8 cellular contexts compared by ENCODE assay signal in genomic region chr11:129896062-129896461, GRCh38. TPM values are rescaled to one million over a fixed set of nuclear protein-coding genes. Genes with fewer than 3 reads are reported as not detected.
DNase-seq lines count a peak whose midpoint lies in the region; ATAC-seq and TF ChIP-seq lines count a peak whose summit lies in the region.

No MANE protein-coding gene starts in this region.

- DNase-seq in RWPE1 (ENCODE audit: low spot score) (no peak), epithelial cell of proximal tubule (ENCODE audit: low read depth) (no peak), NK-92 (lab: John Stamatoyannopoulos, UW; ENCODE audit: unreplicated experiment) (no peak), NCI-H1417 (lab: John Stamatoyannopoulos, UW) (no peak)

- CTCF ChIA-PET in HEK293 (lab: Yijun Ruan, JAX) (interaction anchor here (0.6 kb wide), 1 partner anchor 12 kb away, joined by 3 read pairs; no protein-coding TSS in a partner anchor), RWPE1 (lab: Yijun Ruan, JAX) (no interaction called here)

- H3K9me3 ChIP-seq in HEK293 (ENCODE audit: control insufficient read depth, insufficient read depth, low read depth, low read length) (no peaks in the 10 kb centered on the region), neutrophil (no peaks in the 10 kb centered on the region)

- H3K4me1 ChIP-seq in HEK293 (ENCODE audit: control insufficient read depth, insufficient read depth, low read length) (no peaks in the 10 kb centered on the region), neutrophil (ENCODE audit: control insufficient read depth in 1 of 2, insufficient read depth in 1 of 2, low read depth in 1 of 2, low read length in 1 of 2) (peaks cover 17 to 18% of the 10 kb centered on the region in 2 experiments)

- POLR2A ChIA-PET in HEK293 (lab: Yijun Ruan, JAX) (interaction anchor here (0.8 to 2.4 kb wide), 2 partner anchors 17 to 34 kb away, joined by 3 to 9 read pairs; no protein-coding TSS in a partner anchor), RWPE1 (lab: Yijun Ruan, JAX; ENCODE audit: low non-redundant PET) (interaction anchor here (0.5 kb wide), 1 partner anchor 39 kb away, joined by 7 read pairs; no protein-coding TSS in a partner anchor)

- H3K27me3 ChIP-seq in neutrophil: peaks cover 6% of the 10 kb centered on the region

- H3K27ac ChIP-seq in HEK293 (ENCODE audit: extremely low read depth, low read depth, low read length) (peak overlapping the region; percentile 51; the same call in 1 of the 2 replicates), RWPE1 (peak overlapping the region; percentile 75), neutrophil (no peak overlapping the region)

- ATAC-seq in GM21526 (IDR thresholded peaks at IDR 0.05; ENCODE audit: low FRiP score, unreplicated experiment): no peak
- ATAC-seq in HG02642 (IDR thresholded peaks at IDR 0.05; ENCODE audit: poor library complexity, unreplicated experiment): no peak

- H3K4me3 ChIP-seq in HEK293 (ENCODE audit: low read depth, low read length) (no peak overlapping the region; the same call in 1 of the 2 replicates), epithelial cell of proximal tubule (ENCODE audit: low read depth, low read length) (peak overlapping the region; percentile 86), neutrophil (ENCODE audit: low read depth in 1 of 2, low read length in 1 of 2) (peak overlapping the region; percentile 80 to 98)

- TF ChIP-seq CTCF in HEK293 (tag by site-specific recombination; IDR thresholded peaks at IDR 0.05) (no peak), RWPE1 (conservative IDR thresholded peaks at IDR 0.05; ENCODE audit: low read depth) (no peak), epithelial cell of proximal tubule (conservative IDR thresholded peaks at IDR 0.05; ENCODE audit: low read depth, low read length) (no peak), neutrophil (IDR thresholded peaks at IDR 0.05) (no peak)

- H3K36me3 ChIP-seq in HEK293 (ENCODE audit: control insufficient read depth in 2 of 2, insufficient read depth in 1 of 2, low read length in 2 of 2): peaks cover 14 to 36% of the 10 kb centered on the region in 2 experiments
- H3K36me3 ChIP-seq in neutrophil: peaks cover 22% of the 10 kb centered on the region

TF ChIP-seq in HEK293, 187 proteins besides CTCF, POLR2A, EP300 and RAD21:
- TF ChIP-seq ZNF112 (tag by site-specific recombination; IDR thresholded peaks at IDR 0.05): no peak
- no peak for TF ChIP-seq ZNF777 (tag by site-specific recombination; IDR thresholded peaks at IDR 0.05; ENCODE audit: borderline replicate concordance)
- no peak for TF ChIP-seq KLF9 (tag by site-specific recombination; IDR thresholded peaks at IDR 0.05; ENCODE audit: low read depth)
- TF ChIP-seq TCF7L2 (IDR thresholded peaks at IDR 0.05; ENCODE audit: borderline replicate concordance, low read depth, low read length): no peak

RNA-seq across cellular contexts. Expression of gene NFRKB, which starts 0.7 kb away (rescaled TPM):
- total RNA-seq in epithelial cell of proximal tubule: 13.5 and 23.4 TPM in 2 replicates
